1 cellular context compared by ENCODE assay signal in genomic region chr20:1118336-1119127, GRCh38.
TF ChIP-seq lines count a peak whose summit lies in the region.

A gene with protein sequence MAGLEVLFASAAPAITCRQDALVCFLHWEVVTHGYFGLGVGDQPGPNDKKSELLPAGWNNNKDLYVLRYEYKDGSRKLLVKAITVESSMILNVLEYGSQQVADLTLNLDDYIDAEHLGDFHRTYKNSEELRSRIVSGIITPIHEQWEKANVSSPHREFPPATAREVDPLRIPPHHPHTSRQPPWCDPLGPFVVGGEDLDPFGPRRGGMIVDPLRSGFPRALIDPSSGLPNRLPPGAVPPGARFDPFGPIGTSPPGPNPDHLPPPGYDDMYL (plus strand): TSS chr20:1118602. CDS start chr20:1118774, 172 bp downstream.

TF ChIP-seq in WTC11, 78 proteins besides CTCF, POLR2A, EP300 and RAD21 (continued from another document):
- TF ChIP-seq, protein P1, sequence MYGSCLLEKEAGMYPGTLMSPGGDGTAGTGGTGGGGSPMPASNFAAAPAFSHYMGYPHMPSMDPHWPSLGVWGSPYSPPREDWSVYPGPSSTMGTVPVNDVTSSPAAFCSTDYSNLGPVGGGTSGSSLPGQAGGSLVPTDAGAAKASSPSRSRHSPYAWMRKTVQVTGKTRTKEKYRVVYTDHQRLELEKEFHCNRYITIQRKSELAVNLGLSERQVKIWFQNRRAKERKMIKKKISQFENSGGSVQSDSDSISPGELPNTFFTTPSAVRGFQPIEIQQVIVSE (CRISPR knock-in tag; IDR thresholded peaks at IDR 0.05; ENCODE audit: borderline replicate concordance), result no peak
